Comparison of ENCODE assay signal across 16 cellular contexts in the genomic region with DNA sequence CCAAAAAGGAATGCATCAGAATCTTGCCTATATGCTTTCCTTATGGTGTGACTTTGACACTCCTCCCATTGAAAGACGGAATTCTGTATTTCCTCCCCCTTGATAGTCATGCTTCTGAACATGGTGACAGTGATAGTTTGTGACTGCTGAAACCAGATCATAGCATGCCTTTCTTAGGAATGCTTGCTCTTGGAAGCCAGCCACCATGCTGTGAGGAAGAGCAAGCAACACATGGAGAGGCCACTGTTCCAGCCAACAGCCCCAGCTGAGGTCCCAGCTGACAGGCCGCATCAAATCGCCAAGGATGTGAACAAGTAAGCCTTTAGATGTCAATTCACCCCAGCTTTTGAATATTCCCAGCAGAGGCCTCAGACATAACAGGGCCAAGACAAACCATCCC.
A peak's percentile ranks its signal among the peaks of the same experiment; 100 is the strongest.
DNase-seq lines count a peak whose midpoint lies in the region; ATAC-seq and TF ChIP-seq lines count a peak whose summit lies in the region.
"Had no signal": no experiment of that assay in that cellular context is flagged by ENCODE, and none has a peak within 500 bp of the region (broad histone marks: within the 10 kb centered on the region; RNA-seq: fewer than 3 reads in every experiment).

No MANE protein-coding gene starts in this region.

- H3K27me3 ChIP-seq in MG63 (no peaks in the 10 kb centered on the region), hepatocyte (no peaks in the 10 kb centered on the region)
- H3K27me3 ChIP-seq: heart right ventricle had no signal

- H3K79me2 ChIP-seq in hepatocyte, result peaks cover 100% of the 10 kb centered on the region

- H4K20me1 ChIP-seq in hepatocyte (ENCODE audit: insufficient read depth, poor library complexity, severe bottlenecking), result peaks cover 98% of the 10 kb centered on the region

- no peak overlapping the region for H3K27ac ChIP-seq in hepatocyte
- H3K27ac ChIP-seq: heart right ventricle, HL-60 had no signal

- 98% methylated on average over 3 of the region's 3 CpGs for WGBS in hepatocyte (ENCODE audit: low lambda C conversion rate, missing lambda C conversion rate)

- H3K9me2 ChIP-seq in hepatocyte (replicated peaks; ENCODE audit: insufficient read depth), result no peaks in the 10 kb centered on the region

- peaks cover 8% of the 10 kb centered on the region for H3K36me3 ChIP-seq in MG63
- H3K36me3 ChIP-seq in hepatocyte (replicated peaks; ENCODE audit: insufficient read depth, low read depth), result no peaks in the 10 kb centered on the region
- H3K36me3 ChIP-seq: heart right ventricle had no signal

- peaks cover 57% of the 10 kb centered on the region for H3K4me1 Mint-ChIP-seq in Calu3 (ENCODE audit: low read depth, unreplicated experiment)

- no peak overlapping the region for H3K4me3 Mint-ChIP-seq in Calu3 (ENCODE audit: low read depth, unreplicated experiment)

- BruUV-seq in Calu3 (replicated peaks; lab: Mats Ljungman, UMichigan), result no TSS peak

- H3K27me3 Mint-ChIP-seq in Calu3 (ENCODE audit: unreplicated experiment), result no peaks in the 10 kb centered on the region

- peaks cover 4% of the 10 kb centered on the region for H3K9me3 Mint-ChIP-seq in Calu3 (ENCODE audit: low read depth, unreplicated experiment)

- no peak overlapping the region for H3K4me3 ChIP-seq in MG63
- no peak overlapping the region for H3K4me3 ChIP-seq in hepatocyte
- H3K4me3 ChIP-seq: heart right ventricle had no signal

- H3K36me3 Mint-ChIP-seq in Calu3 (ENCODE audit: insufficient read depth, unreplicated experiment), result peaks cover 11% of the 10 kb centered on the region

- TF ChIP-seq CTCF in Calu3 (IDR thresholded peaks at IDR 0.05; ENCODE audit: unreplicated experiment) (no peak), hepatocyte (IDR thresholded peaks at IDR 0.05; ENCODE audit: poor library complexity) (no peak)

- no peak for ATAC-seq in GM19395 (IDR thresholded peaks at IDR 0.05; ENCODE audit: unreplicated experiment)
- ATAC-seq: heart right ventricle, PC-3 had no signal

- no peak for DNase-seq in Calu3
- DNase-seq in MG63, result peak; percentile 64
- DNase-seq in dedifferentiated amniotic fluid mesenchymal stem cell (ENCODE audit: extremely low spot score), result peak; percentile 52
- DNase-seq in myocyte (ENCODE audit: low read depth), result peak; percentile 90
- no peak for DNase-seq in head of caudate nucleus
- DNase-seq in kidney tubule cell (ENCODE audit: low spot score), result no peak
- no peak for DNase-seq in hepatocyte (ENCODE audit: low spot score)
- DNase-seq: activated CD4-positive, alpha-beta T cell treated with anti-CD3 and anti-CD28 coated beads, Interleukin-2, amount 50 U/mL, for 48 hours; activated T-cell treated with anti-CD3 and anti-CD28 coated beads, Interleukin-2, amount 50 U/mL, for 48 hours; AML-193; heart right ventricle; NCI-H1694; NCI-H510A treated with DMSO at 0.1 percent for 48 hours; PC-3 had no signal

- H3K4me2 ChIP-seq in hepatocyte, result no peak overlapping the region

- H3K27ac Mint-ChIP-seq in Calu3 (ENCODE audit: unreplicated experiment), result peak overlapping the region; percentile 36

- H3K9me3 ChIP-seq in MG63 (no peaks in the 10 kb centered on the region), hepatocyte (ENCODE audit: low read depth) (no peaks in the 10 kb centered on the region)

- intact Hi-C loops in Calu3 (cut with micrococcal nuclease; ENCODE audit: unreplicated experiment), result no loop called here
- intact Hi-C loops in head of caudate nucleus (cut with DNase I), result no loop called here

- CTCF ChIA-PET in Calu3 (lab: Charles Lee), result interaction anchor here (1.1 kb wide), 1 partner anchor 219 kb away, joined by 3 read pairs; no protein-coding TSS in a partner anchor

- no peak overlapping the region for H2AFZ ChIP-seq in hepatocyte

- peaks cover 4% of the 10 kb centered on the region for H3K4me1 ChIP-seq in hepatocyte (ENCODE audit: insufficient read depth)

Comparison
In these comparisons a context has a peak if more than half of its experiments do, and no peak if none do; other contexts are left out.
1. DNase-seq: peak in MG63 (single experiment), dedifferentiated amniotic fluid mesenchymal stem cell (single experiment) and myocyte (single experiment); none in Calu3 (single experiment), head of caudate nucleus (0 of 42), kidney tubule cell (single experiment) and hepatocyte (single experiment).